In the genomic region with DNA sequence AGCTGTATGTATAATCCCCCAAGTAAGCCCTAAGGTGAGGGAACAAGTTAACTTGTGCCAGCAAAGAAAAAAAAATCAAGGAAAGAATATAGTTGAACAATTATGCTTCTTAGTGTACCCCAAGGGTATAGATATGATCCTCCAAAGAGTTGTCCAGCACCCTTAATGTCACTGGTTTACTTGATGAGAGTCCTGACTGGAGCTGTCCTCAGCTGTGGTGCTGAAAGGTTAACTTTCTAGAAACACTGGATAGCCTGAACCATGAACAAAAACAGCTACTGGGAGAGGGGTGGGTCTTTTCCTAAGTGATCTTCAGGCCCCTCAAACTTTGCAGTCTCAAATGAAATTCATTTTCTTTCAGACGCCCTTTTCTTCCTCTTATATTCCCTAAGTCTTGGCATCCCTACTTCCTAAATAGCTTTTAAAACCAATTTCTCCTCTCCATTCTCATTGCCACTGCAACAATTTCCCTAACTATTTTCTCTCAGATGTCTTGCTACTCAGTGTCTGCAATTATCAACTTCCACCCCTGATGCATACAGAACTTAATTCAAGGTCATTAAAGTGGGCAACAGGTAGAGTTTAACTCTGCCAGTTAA, we compare ENCODE assay signal across 11 cellular contexts.
DNase-seq lines count a peak whose midpoint lies in the region; ATAC-seq and TF ChIP-seq lines count a peak whose summit lies in the region.
"Had no signal": no experiment of that assay in that cellular context is flagged by ENCODE, and none has a peak within 500 bp of the region (broad histone marks: within the 10 kb centered on the region; RNA-seq: fewer than 3 reads in every experiment).

No MANE protein-coding gene starts in this region.

- no peak overlapping the region for H3K27ac ChIP-seq in cardiac muscle cell
- no peak overlapping the region for H3K27ac ChIP-seq in left ventricle myocardium inferior (replicated peaks)

- no peak overlapping the region for H3K4me3 ChIP-seq in cardiac muscle cell
- H3K4me3 ChIP-seq in left ventricle myocardium inferior = no peak overlapping the region
- H3K4me3 ChIP-seq in fibroblast of mammary gland (ENCODE audit: control insufficient read depth, low read depth, low read length) = no peak overlapping the region

- H3K27ac Mint-ChIP-seq in activated T-cell treated with anti-CD3 and anti-CD28 coated beads, Interleukin-2, amount 50 U/mL, for 24 hours = no peak overlapping the region
- H3K27ac Mint-ChIP-seq: activated B cell treated with CpG ODN at 0.5 μM for 24 hours; activated naive CD8-positive, alpha-beta T cell had no signal

- no peak overlapping the region for H3K4me3 Mint-ChIP-seq in activated T-cell treated with anti-CD3 and anti-CD28 coated beads, Interleukin-2, amount 50 U/mL, for 24 hours
- H3K4me3 Mint-ChIP-seq: activated B cell treated with CpG ODN at 0.5 μM for 24 hours; activated naive CD8-positive, alpha-beta T cell had no signal

- DNase-seq in cardiac muscle cell (ENCODE audit: low read depth in 1 of 2, low spot score in 1 of 2) (peak; percentile 49 to 77), left ventricle myocardium inferior (no peak), RPMI8226 (peak; percentile 42), fibroblast of mammary gland (ENCODE audit: low read depth) (peak; percentile 5), NCI-H1930 (lab: John Stamatoyannopoulos, UW) (no peak), epidermal melanocyte (ENCODE audit: insufficient read length, low spot score) (no peak)
- DNase-seq in activated T-cell treated with anti-CD3 and anti-CD28 coated beads, Interleukin-2, amount 50 U/mL, for 24 hours = no peak
- DNase-seq: activated B cell treated with CpG ODN at 0.5 μM for 24 hours, right cardiac atrium had no signal

- intact Hi-C loops in left ventricle myocardium inferior (cut with micrococcal nuclease) = no loop called here

- TF ChIP-seq CTCF in cardiac muscle cell (IDR thresholded peaks at IDR 0.05; ENCODE audit: low read depth, low read length) (no peak), left ventricle myocardium inferior (IDR thresholded peaks at IDR 0.05; ENCODE audit: borderline replicate concordance) (no peak), fibroblast of mammary gland (conservative IDR thresholded peaks at IDR 0.05; ENCODE audit: control insufficient read depth, insufficient read depth, low read depth, low read length) (no peak)

- H3K9me3 ChIP-seq in cardiac muscle cell (ENCODE audit: low read depth) (no peaks in the 10 kb centered on the region), left ventricle myocardium inferior (replicated peaks) (peaks cover 16% of the 10 kb centered on the region)

- H3K4me1 ChIP-seq in cardiac muscle cell (ENCODE audit: low read depth) (no peaks in the 10 kb centered on the region), left ventricle myocardium inferior (no peaks in the 10 kb centered on the region)

- peaks cover 11% of the 10 kb centered on the region for H3K9me3 Mint-ChIP-seq in activated T-cell treated with anti-CD3 and anti-CD28 coated beads, Interleukin-2, amount 50 U/mL, for 24 hours

- no peak for ATAC-seq in GM21381 (IDR thresholded peaks at IDR 0.05; ENCODE audit: unreplicated experiment)
- ATAC-seq: right cardiac atrium had no signal

- no peaks in the 10 kb centered on the region for H3K4me1 Mint-ChIP-seq in activated T-cell treated with anti-CD3 and anti-CD28 coated beads, Interleukin-2, amount 50 U/mL, for 24 hours (ENCODE audit: low read depth)
- H3K4me1 Mint-ChIP-seq: activated B cell treated with CpG ODN at 0.5 μM for 24 hours had no signal

- H3K36me3 ChIP-seq in cardiac muscle cell (no peaks in the 10 kb centered on the region), left ventricle myocardium inferior (no peaks in the 10 kb centered on the region)

- H3K27me3 ChIP-seq in cardiac muscle cell (no peaks in the 10 kb centered on the region), left ventricle myocardium inferior (ENCODE audit: low read depth) (no peaks in the 10 kb centered on the region)

- H3K36me3 Mint-ChIP-seq in activated T-cell treated with anti-CD3 and anti-CD28 coated beads, Interleukin-2, amount 50 U/mL, for 24 hours (ENCODE audit: low read depth) = no peaks in the 10 kb centered on the region
- H3K36me3 Mint-ChIP-seq: activated naive CD8-positive, alpha-beta T cell had no signal

- peaks cover 28% of the 10 kb centered on the region for H3K27me3 Mint-ChIP-seq in activated T-cell treated with anti-CD3 and anti-CD28 coated beads, Interleukin-2, amount 50 U/mL, for 24 hours

Comparison
In these comparisons a context has a peak if more than half of its experiments do, and no peak if none do; other contexts are left out.
1. DNase-seq: peak in cardiac muscle cell (2 of 2), RPMI8226 (single experiment) and fibroblast of mammary gland (single experiment); none in left ventricle myocardium inferior (single experiment), activated T-cell treated with anti-CD3 and anti-CD28 coated beads, Interleukin-2, amount 50 U/mL, for 24 hours (single experiment), NCI-H1930 (0 of 2) and epidermal melanocyte (single experiment).